24 cellular contexts compared by ENCODE assay signal in the genomic region with DNA sequence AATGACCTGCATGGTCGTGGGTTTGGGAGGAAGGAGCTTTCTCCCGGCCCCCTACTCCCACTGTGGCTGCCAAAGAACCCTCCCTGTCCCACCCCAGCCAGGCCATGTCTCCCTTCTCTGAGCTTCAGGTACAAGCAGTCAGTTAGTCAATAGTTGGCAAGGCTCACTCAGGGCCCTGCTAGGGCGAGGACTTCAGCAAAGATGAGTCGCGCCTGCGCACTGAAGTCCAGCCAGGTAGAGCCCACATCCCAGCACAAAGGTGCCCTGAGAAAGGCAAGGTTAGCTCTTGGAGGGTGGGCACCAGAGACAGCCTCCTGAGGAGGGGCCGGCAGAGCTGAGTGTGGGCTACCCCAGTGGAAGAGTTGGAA. TPM values are rescaled to one million over a fixed set of nuclear protein-coding genes. Genes with fewer than 3 reads are reported as not detected.
DNase-seq lines count a peak whose midpoint lies in the region; ATAC-seq and TF ChIP-seq lines count a peak whose summit lies in the region.
"Had no signal": no experiment of that assay in that cellular context is flagged by ENCODE, and none has a peak within 500 bp of the region (broad histone marks: within the 10 kb centered on the region; RNA-seq: fewer than 3 reads in every experiment).

No MANE protein-coding gene starts in this region.

- peak overlapping the region in 6 of 11 experiments; percentile 51 to 72 (median 58); a peak in 4 of 22 replicates for H3K4me2 ChIP-seq in BLaER1 treated with 17β-estradiol and CSF1 and Interleukin-3, amounts not matched to agents 10 nM and 100 nM
- H3K4me2 ChIP-seq in HCT116 (ENCODE audit: low read length) (peak overlapping the region; percentile 46), parathyroid adenoma (ENCODE audit: low read length) (no peak overlapping the region)
- H3K4me2 ChIP-seq: hepatocyte, smooth muscle cell had no signal

- peaks cover 0 to 10% (median 0%) of the 10 kb centered on the region in 11 experiments; a peak in 2 of 22 replicates for H4K20me1 ChIP-seq in BLaER1 treated with 17β-estradiol and CSF1 and Interleukin-3, amounts not matched to agents 10 nM and 100 nM
- no peaks in the 10 kb centered on the region for H4K20me1 ChIP-seq in HCT116 (ENCODE audit: insufficient read depth)

- POLR2A ChIA-PET in HCT116 (lab: Charles Lee), result no interaction called here
- POLR2A ChIA-PET in A673 (lab: Charles Lee; ENCODE audit: low non-redundant PET), result no interaction called here

- no peak overlapping the region for H3K4me3 ChIP-seq in BLaER1 treated with 17β-estradiol and CSF1 and Interleukin-3, amounts not matched to agents 10 nM and 100 nM
- no peak overlapping the region for H3K4me3 ChIP-seq in HCT116 (replicated peaks in 1 of 2; ENCODE audit: low read depth in 1 of 2, low read length in 2 of 2)
- no peak overlapping the region for H3K4me3 ChIP-seq in parathyroid adenoma (ENCODE audit: low read depth, low read length)
- H3K4me3 ChIP-seq in A673 (ENCODE audit: low read depth, low read length, poor library complexity, severe bottlenecking), result no peak overlapping the region
- H3K4me3 ChIP-seq: gastroesophageal sphincter, hepatocyte, smooth muscle cell had no signal

- TF ChIP-seq POLR2A in HCT116 (IDR thresholded peaks at IDR 0.05; ENCODE audit: borderline replicate concordance, extremely low read depth, insufficient read depth, insufficient read length), result no peak

- H3K9ac ChIP-seq in BLaER1 treated with 17β-estradiol and CSF1 and Interleukin-3, amounts not matched to agents 10 nM and 100 nM, result no peak overlapping the region
- no peak overlapping the region for H3K9ac ChIP-seq in HCT116 (ENCODE audit: low read length)
- no peak overlapping the region for H3K9ac ChIP-seq in parathyroid adenoma

- no peak for TF ChIP-seq RAD21 in HCT116 (IDR thresholded peaks at IDR 0.05; ENCODE audit: low read depth)

- no peaks in the 10 kb centered on the region for H3K36me3 ChIP-seq in BLaER1 treated with 17β-estradiol and CSF1 and Interleukin-3, amounts not matched to agents 10 nM and 100 nM
- H3K36me3 ChIP-seq in HCT116 (ENCODE audit: control insufficient read depth in 1 of 2, insufficient read depth in 2 of 2, low read length in 2 of 2), result no peaks in the 10 kb centered on the region
- no peaks in the 10 kb centered on the region for H3K36me3 ChIP-seq in parathyroid adenoma (ENCODE audit: control insufficient read depth, insufficient read depth, low read length)
- no peaks in the 10 kb centered on the region for H3K36me3 ChIP-seq in A673 (ENCODE audit: insufficient read depth, low read length, poor library complexity, severe bottlenecking)
- H3K36me3 ChIP-seq: gastroesophageal sphincter had no signal

- no peaks in the 10 kb centered on the region for H3K9me2 ChIP-seq in HCT116 (ENCODE audit: insufficient read depth)

- H3K27me3 ChIP-seq in BLaER1 treated with 17β-estradiol and CSF1 and Interleukin-3, amounts not matched to agents 10 nM and 100 nM, result peaks cover 0 to 9% (median 0%) of the 10 kb centered on the region in 11 experiments; a peak in 1 of 22 replicates
- no peaks in the 10 kb centered on the region for H3K27me3 ChIP-seq in HCT116 (ENCODE audit: insufficient read depth, low read length)
- H3K27me3 ChIP-seq in parathyroid adenoma (ENCODE audit: control insufficient read depth, insufficient read depth, low read length), result no peaks in the 10 kb centered on the region
- H3K27me3 ChIP-seq in A673 (replicated peaks; ENCODE audit: insufficient read depth, low read depth, low read length, poor library complexity), result no peaks in the 10 kb centered on the region
- H3K27me3 ChIP-seq: gastroesophageal sphincter, hepatocyte had no signal

- DNase-seq in HCT116 (ENCODE audit: low read depth, low spot score) (no peak), cerebellum (ENCODE audit: low spot score) (peak; percentile 87), A673 (ENCODE audit: low spot score) (no peak), amygdala (lab: John Stamatoyannopoulos, UW) (no peak), 8988T (no peak)
- DNase-seq: activated naive CD4-positive, alpha-beta T cell treated with anti-CD3 and anti-CD28 coated beads, Interleukin-2, amount 10 ng/mL, durations not matched to agents 7 days and 5 days; amniotic stem cell; CD4-positive, alpha-beta memory T cell; DMS 273 treated with DMSO at 0.1 percent for 48 hours; EL; endodermal cell; mesendoderm; NCI-H1092; NCI-H1930; NCI-H524 treated with DMSO at 0.1 percent for 48 hours; stimulated activated CD4-positive, alpha-beta T cell treated with anti-CD3 and anti-CD28 coated beads, Interleukin-1b, Interleukin-23, amount 100 ng/mL, for 48 hours had no signal

- no peaks in the 10 kb centered on the region for H3K9me3 ChIP-seq in BLaER1 treated with 17β-estradiol and CSF1 and Interleukin-3, amounts not matched to agents 10 nM and 100 nM (replicated peaks in 1 of 11)
- H3K9me3 ChIP-seq in HCT116 (ENCODE audit: control insufficient read depth in 1 of 2, insufficient read depth in 1 of 2, low read depth in 1 of 2, low read length in 2 of 2), result peaks cover 0 to 4% of the 10 kb centered on the region in 2 experiments; a peak in 1 of 4 replicates
- no peaks in the 10 kb centered on the region for H3K9me3 ChIP-seq in parathyroid adenoma (ENCODE audit: control insufficient read depth, low read length)
- no peaks in the 10 kb centered on the region for H3K9me3 ChIP-seq in A673 (ENCODE audit: low read depth, low read length, poor library complexity, severe bottlenecking)
- H3K9me3 ChIP-seq: gastroesophageal sphincter had no signal

- peak; percentile 33; the same call in 1 of the 2 replicates for ATAC-seq in HCT116
- ATAC-seq: gastroesophageal sphincter, WTC11 had no signal

- H3K79me2 ChIP-seq in HCT116 (ENCODE audit: insufficient read depth, low read length), result no peaks in the 10 kb centered on the region
- no peaks in the 10 kb centered on the region for H3K79me2 ChIP-seq in parathyroid adenoma
- H3K79me2 ChIP-seq: hepatocyte had no signal

- intact Hi-C loops in HCT116 (cut with micrococcal nuclease) (loop anchor here (5.0 kb wide), 1 partner anchor 36 kb away; the partner anchor contains the start of gene SYT12), A673 (cut with micrococcal nuclease; ENCODE audit: unreplicated experiment) (no loop called here)

- H2AFZ ChIP-seq in HCT116 (ENCODE audit: low read depth, low read length, poor library complexity, severe bottlenecking) (no peak overlapping the region), parathyroid adenoma (peak overlapping the region; percentile 57)
- H2AFZ ChIP-seq: hepatocyte had no signal

- H3K4me1 ChIP-seq in BLaER1 treated with 17β-estradiol and CSF1 and Interleukin-3, amounts not matched to agents 10 nM and 100 nM, result peaks cover 53 to 71% (median 66%) of the 10 kb centered on the region in 10 experiments
- H3K4me1 ChIP-seq in HCT116 (ENCODE audit: control insufficient read depth in 1 of 2, insufficient read depth in 2 of 2, low read length in 2 of 2) (peaks cover 62 to 69% of the 10 kb centered on the region in 2 experiments), parathyroid adenoma (peaks cover 14% of the 10 kb centered on the region), A673 (ENCODE audit: insufficient read depth, low read length, poor library complexity, severe bottlenecking) (peaks cover 11% of the 10 kb centered on the region)

- TF ChIP-seq CTCF in HCT116 (IDR thresholded peaks at IDR 0.05 in 2 of 3, conservative IDR thresholded peaks at IDR 0.05 in 1 of 3; ENCODE audit: borderline replicate concordance in 1 of 3, insufficient read depth in 1 of 3, low read depth in 2 of 3, low read length in 2 of 3) (no peak), parathyroid adenoma (IDR thresholded peaks at IDR 0.05) (no peak), A673 (conservative IDR thresholded peaks at IDR 0.05; ENCODE audit: low read depth, low read length) (no peak)

- CTCF ChIA-PET in HCT116 (lab: Charles Lee) (interaction anchor here (1.7 to 2.6 kb wide), 2 partner anchors 10 to 36 kb away, joined by 6 to 8 read pairs; no protein-coding TSS in a partner anchor), A673 (lab: Charles Lee) (no interaction called here)

- BruUV-seq in HCT116 (replicated peaks; lab: Mats Ljungman, UMichigan) (no TSS peak), A673 (replicated peaks; lab: Mats Ljungman, UMichigan) (no TSS peak)

- no peak overlapping the region for H3K27ac ChIP-seq in BLaER1 treated with 17β-estradiol and CSF1 and Interleukin-3, amounts not matched to agents 10 nM and 100 nM
- peak overlapping the region; percentile 29; the same call in 1 of the 2 replicates for H3K27ac ChIP-seq in HCT116 (ENCODE audit: low read depth, low read length)
- peak overlapping the region; percentile 7 for H3K27ac ChIP-seq in parathyroid adenoma
- H3K27ac ChIP-seq in A673 (ENCODE audit: low read depth, low read length, poor library complexity, severe bottlenecking), result no peak overlapping the region
- H3K27ac ChIP-seq: gastroesophageal sphincter, hepatocyte had no signal

- RAD21 ChIA-PET in HCT116 (lab: Charles Lee; ENCODE audit: low non-redundant PET in 1 of 2, low total read pairs in 2 of 2, uncharacterized antibody in 2 of 2, unreplicated experiment in 2 of 2), result no interaction called here

TF ChIP-seq in HCT116, 20 proteins besides CTCF, POLR2A, EP300 and RAD21 (continues in another document):
- TF ChIP-seq CBX3 (IDR thresholded peaks at IDR 0.05; ENCODE audit: low read depth), result no peak
- no peak for TF ChIP-seq ZNF274 (IDR thresholded peaks at IDR 0.05; ENCODE audit: low read depth, low read length)
- TF ChIP-seq POLR2AphosphoS5 (IDR thresholded peaks at IDR 0.05; ENCODE audit: low read depth, low read length), result no peak
- TF ChIP-seq YY1 (IDR thresholded peaks at IDR 0.05; ENCODE audit: extremely low read depth, insufficient replicate concordance, low read depth, low read length), result no peak
- TF ChIP-seq EZH2 (IDR thresholded peaks at IDR 0.05), result no peak
- TF ChIP-seq EZH2phosphoT487 (IDR thresholded peaks at IDR 0.05; ENCODE audit: borderline replicate concordance), result no peak
- TF ChIP-seq SRF (IDR thresholded peaks at IDR 0.05; ENCODE audit: low read depth), result no peak
- TF ChIP-seq JUND (IDR thresholded peaks at IDR 0.05), result no peak
- no peak for TF ChIP-seq EGR1 (IDR thresholded peaks at IDR 0.05; ENCODE audit: low read depth)
- TF ChIP-seq CEBPB (IDR thresholded peaks at IDR 0.05; ENCODE audit: low read depth), result no peak
- no peak for TF ChIP-seq TCF7L2 (IDR thresholded peaks at IDR 0.05; ENCODE audit: borderline replicate concordance, extremely low read depth, insufficient read depth, insufficient read length)
- TF ChIP-seq FOSL1 (IDR thresholded peaks at IDR 0.05; ENCODE audit: low read depth), result no peak

RNA-seq across cellular contexts. Expression of gene C11orf86, which starts 11.1 kb away (rescaled TPM):
- total RNA-seq in HCT116 (2021; ENCODE audit: unreplicated experiment), result 0.25 TPM
- polyA plus RNA-seq in HCT116 (2012), result 0.25 and 0.50 TPM in 2 replicates
- not detected for total RNA-seq in cerebellum
- total RNA-seq in A673 (2021), result not detected in 2 replicates
- total RNA-seq: activated T-helper 1 cell treated with anti-CD3 and anti-CD28 coated beads, Interleukin-12 subunit alpha, Interleukin-12 subunit beta, Interleukin-2, Interleukin-4 antibody, amounts not matched to agents 30 ng/mL and 10 ng/mL and 1 ng/mL, durations not matched to agents 14 hours and 24 hours and 36 hours; CD4-positive, alpha-beta memory T cell; endodermal cell; gastroesophageal sphincter; smooth muscle cell had no signal
- polyA plus RNA-seq: CD4-positive, alpha-beta memory T cell; IgD-negative memory B cell; smooth muscle cell had no signal

RNA-seq across cellular contexts. Expression of gene PC, which starts 28.0 kb away (rescaled TPM):
- total RNA-seq in HCT116 (2021; ENCODE audit: unreplicated experiment) (24.1 TPM), cerebellum (14.2 TPM), A673 (2021) (39.1 and 44.5 TPM in 2 replicates)
- 23.7 and 26.8 TPM in 2 replicates for polyA plus RNA-seq in HCT116 (2012)

RNA-seq across cellular contexts. Expression of gene SYT12, which starts 36.8 kb away (rescaled TPM):
- total RNA-seq in HCT116 (2021; ENCODE audit: unreplicated experiment) (4.3 TPM), cerebellum (3.8 TPM), A673 (2021) (2.3 and 3.1 TPM in 2 replicates)
- polyA plus RNA-seq in HCT116 (2012), result 4.7 and 4.8 TPM in 2 replicates
- total RNA-seq: activated T-helper 1 cell treated with anti-CD3 and anti-CD28 coated beads, Interleukin-12 subunit alpha, Interleukin-12 subunit beta, Interleukin-2, Interleukin-4 antibody, amounts not matched to agents 30 ng/mL and 10 ng/mL and 1 ng/mL, durations not matched to agents 14 hours and 24 hours and 36 hours; CD4-positive, alpha-beta memory T cell had no signal
- polyA plus RNA-seq: CD4-positive, alpha-beta memory T cell; IgD-negative memory B cell had no signal

Comparison
In these comparisons a context has a peak if more than half of its experiments do, and no peak if none do; other contexts are left out.
1. H3K27ac ChIP-seq: peak in HCT116 (single experiment) and parathyroid adenoma (single experiment); none in BLaER1 treated with 17β-estradiol and CSF1 and Interleukin-3, amounts not matched to agents 10 nM and 100 nM (0 of 11) and A673 (single experiment).